Comparison of ENCODE assay signal across 1 cellular context in the genomic region with DNA sequence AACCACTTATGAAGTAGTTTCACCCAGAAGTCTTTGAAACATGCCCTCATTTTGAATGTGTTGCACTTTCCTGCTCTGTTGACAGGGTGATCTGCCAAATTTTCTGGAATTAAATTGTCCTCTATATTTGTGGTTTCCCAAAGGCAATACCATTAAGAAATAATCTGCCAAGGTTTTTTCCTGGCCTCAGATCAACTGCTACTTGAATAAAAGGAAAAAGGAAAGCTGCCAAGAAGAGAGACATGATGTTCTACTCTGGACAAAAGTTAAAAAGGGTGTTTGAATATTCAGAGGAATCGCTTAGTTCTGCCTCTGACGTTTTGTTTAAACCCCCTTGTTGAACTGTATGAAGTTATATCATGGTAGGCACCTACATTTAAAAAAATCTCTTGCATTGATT.
TF ChIP-seq lines count a peak whose summit lies in the region.

No MANE protein-coding gene starts in this region.

TF ChIP-seq in HepG2, 621 proteins besides CTCF, POLR2A, EP300 and RAD21:
- TF ChIP-seq ZNF724P (CRISPR knock-in tag; IDR thresholded peaks at IDR 0.05; ENCODE audit: borderline replicate concordance) (no peak), ZFP36L2 (CRISPR knock-in tag; IDR thresholded peaks at IDR 0.05) (no peak), EEA1 (CRISPR knock-in tag; IDR thresholded peaks at IDR 0.05; ENCODE audit: borderline replicate concordance) (no peak), KDM4B (CRISPR knock-in tag; IDR thresholded peaks at IDR 0.05) (no peak), ZNF207 (IDR thresholded peaks at IDR 0.05; ENCODE audit: borderline replicate concordance) (no peak), SPEN (CRISPR knock-in tag; IDR thresholded peaks at IDR 0.05; ENCODE audit: low read depth) (no peak), SRF (IDR thresholded peaks at IDR 0.05; ENCODE audit: low read depth, low read length) (no peak), NBN (conservative IDR thresholded peaks at IDR 0.05) (no peak), ZNF432 (CRISPR knock-in tag; IDR thresholded peaks at IDR 0.05; ENCODE audit: borderline replicate concordance) (no peak)
